In genomic region chr7:129925416-129926002, GRCh38 we compare ENCODE assay signal across 1 cellular context.
TF ChIP-seq lines count a peak whose summit lies in the region.

No MANE protein-coding gene starts in this region.

TF ChIP-seq in WTC11, 78 proteins besides CTCF, POLR2A, EP300 and RAD21 (continued from another document):
- TF ChIP-seq, protein P1, sequence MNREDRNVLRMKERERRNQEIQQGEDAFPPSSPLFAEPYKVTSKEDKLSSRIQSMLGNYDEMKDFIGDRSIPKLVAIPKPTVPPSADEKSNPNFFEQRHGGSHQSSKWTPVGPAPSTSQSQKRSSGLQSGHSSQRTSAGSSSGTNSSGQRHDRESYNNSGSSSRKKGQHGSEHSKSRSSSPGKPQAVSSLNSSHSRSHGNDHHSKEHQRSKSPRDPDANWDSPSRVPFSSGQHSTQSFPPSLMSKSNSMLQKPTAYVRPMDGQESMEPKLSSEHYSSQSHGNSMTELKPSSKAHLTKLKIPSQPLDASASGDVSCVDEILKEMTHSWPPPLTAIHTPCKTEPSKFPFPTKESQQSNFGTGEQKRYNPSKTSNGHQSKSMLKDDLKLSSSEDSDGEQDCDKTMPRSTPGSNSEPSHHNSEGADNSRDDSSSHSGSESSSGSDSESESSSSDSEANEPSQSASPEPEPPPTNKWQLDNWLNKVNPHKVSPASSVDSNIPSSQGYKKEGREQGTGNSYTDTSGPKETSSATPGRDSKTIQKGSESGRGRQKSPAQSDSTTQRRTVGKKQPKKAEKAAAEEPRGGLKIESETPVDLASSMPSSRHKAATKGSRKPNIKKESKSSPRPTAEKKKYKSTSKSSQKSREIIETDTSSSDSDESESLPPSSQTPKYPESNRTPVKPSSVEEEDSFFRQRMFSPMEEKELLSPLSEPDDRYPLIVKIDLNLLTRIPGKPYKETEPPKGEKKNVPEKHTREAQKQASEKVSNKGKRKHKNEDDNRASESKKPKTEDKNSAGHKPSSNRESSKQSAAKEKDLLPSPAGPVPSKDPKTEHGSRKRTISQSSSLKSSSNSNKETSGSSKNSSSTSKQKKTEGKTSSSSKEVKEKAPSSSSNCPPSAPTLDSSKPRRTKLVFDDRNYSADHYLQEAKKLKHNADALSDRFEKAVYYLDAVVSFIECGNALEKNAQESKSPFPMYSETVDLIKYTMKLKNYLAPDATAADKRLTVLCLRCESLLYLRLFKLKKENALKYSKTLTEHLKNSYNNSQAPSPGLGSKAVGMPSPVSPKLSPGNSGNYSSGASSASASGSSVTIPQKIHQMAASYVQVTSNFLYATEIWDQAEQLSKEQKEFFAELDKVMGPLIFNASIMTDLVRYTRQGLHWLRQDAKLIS (CRISPR knock-in tag; IDR thresholded peaks at IDR 0.05; ENCODE audit: borderline replicate concordance): no peak
- TF ChIP-seq ZNF396 (CRISPR knock-in tag; IDR thresholded peaks at IDR 0.05; ENCODE audit: borderline replicate concordance) (no peak), HMGA2 (CRISPR knock-in tag; IDR thresholded peaks at IDR 0.05) (no peak), ZNF138 (CRISPR knock-in tag; conservative IDR thresholded peaks at IDR 0.05) (no peak), ATF2 (CRISPR knock-in tag; IDR thresholded peaks at IDR 0.05; ENCODE audit: borderline replicate concordance, low read depth) (no peak), GTF2I (CRISPR knock-in tag; conservative IDR thresholded peaks at IDR 0.05) (no peak), FOXP1 (CRISPR knock-in tag; IDR thresholded peaks at IDR 0.05; ENCODE audit: borderline replicate concordance) (no peak), ATF3 (CRISPR knock-in tag; conservative IDR thresholded peaks at IDR 0.05) (no peak)
